ENCODE assay signal across 13 cellular contexts in genomic region chr3:35760147-35760546, GRCh38.
"Had no signal": no experiment of that assay in that cellular context is flagged by ENCODE, and none has a peak within 500 bp of the region (broad histone marks: within the 10 kb centered on the region; RNA-seq: fewer than 3 reads in every experiment).

No MANE protein-coding gene starts in this region.

- H3K27ac Mint-ChIP-seq: activated CD4-positive, alpha-beta T cell treated with anti-CD3 and anti-CD28 coated beads for 36 hours; activated CD8-positive, alpha-beta T cell treated with anti-CD3 and anti-CD28 coated beads for 36 hours had no signal

- H3K36me3 ChIP-seq: cardiac muscle cell, right atrium auricular region, SJSA1, upper lobe of left lung had no signal

- H3K4me3 Mint-ChIP-seq: activated CD4-positive, alpha-beta T cell treated with anti-CD3 and anti-CD28 coated beads for 36 hours; activated CD8-positive, alpha-beta T cell treated with anti-CD3 and anti-CD28 coated beads for 36 hours had no signal

- H3K9me3 ChIP-seq: right atrium auricular region, SJSA1, upper lobe of left lung had no signal

- DNase-seq: activated CD4-positive, alpha-beta T cell treated with anti-CD3 and anti-CD28 coated beads for 36 hours; activated CD8-positive, alpha-beta memory T cell treated with anti-CD3 and anti-CD28 coated beads, Interleukin-2, amount 50 U/mL, for 4 hours; activated CD8-positive, alpha-beta T cell treated with anti-CD3 and anti-CD28 coated beads for 36 hours; stimulated activated CD4-positive, alpha-beta T cell treated with anti-CD3 and anti-CD28 coated beads, Interleukin-2, amount 100 ng/mL, for 48 hours; stimulated activated naive CD8-positive, alpha-beta T cell treated with anti-CD3 and anti-CD28 coated beads, Interleukin-15, Interleukin-2, amounts not matched to agents 100 U/mL and 50 U/mL, for 24 hours; T-helper 9 cell; upper lobe of left lung had no signal

- H3K27me3 Mint-ChIP-seq: activated CD4-positive, alpha-beta T cell treated with anti-CD3 and anti-CD28 coated beads for 36 hours; activated CD8-positive, alpha-beta T cell treated with anti-CD3 and anti-CD28 coated beads for 36 hours had no signal

- H3K27ac ChIP-seq: cardiac muscle cell, parathyroid adenoma, right atrium auricular region, SJSA1, upper lobe of left lung, VCaP had no signal

- H3K4me1 Mint-ChIP-seq: activated CD4-positive, alpha-beta T cell treated with anti-CD3 and anti-CD28 coated beads for 36 hours had no signal

- H3K9ac ChIP-seq: parathyroid adenoma had no signal

- H3K9me3 Mint-ChIP-seq: activated CD8-positive, alpha-beta T cell treated with anti-CD3 and anti-CD28 coated beads for 36 hours had no signal

- H3K27me3 ChIP-seq: cardiac muscle cell, right atrium auricular region, SJSA1, upper lobe of left lung had no signal

- ATAC-seq: activated CD4-positive, alpha-beta T cell treated with anti-CD3 and anti-CD28 coated beads for 36 hours; activated CD8-positive, alpha-beta T cell treated with anti-CD3 and anti-CD28 coated beads for 36 hours; stimulated activated naive CD8-positive, alpha-beta T cell treated with anti-CD3 and anti-CD28 coated beads, Interleukin-15, Interleukin-2, amounts not matched to agents 100 U/mL and 50 U/mL, for 24 hours had no signal

- FAIRE-seq: astrocyte had no signal

- H3K4me3 ChIP-seq: cardiac muscle cell, right atrium auricular region, SJSA1, upper lobe of left lung had no signal

- H3K4me1 ChIP-seq: parathyroid adenoma, right atrium auricular region, SJSA1, upper lobe of left lung had no signal
